In the genomic region with DNA sequence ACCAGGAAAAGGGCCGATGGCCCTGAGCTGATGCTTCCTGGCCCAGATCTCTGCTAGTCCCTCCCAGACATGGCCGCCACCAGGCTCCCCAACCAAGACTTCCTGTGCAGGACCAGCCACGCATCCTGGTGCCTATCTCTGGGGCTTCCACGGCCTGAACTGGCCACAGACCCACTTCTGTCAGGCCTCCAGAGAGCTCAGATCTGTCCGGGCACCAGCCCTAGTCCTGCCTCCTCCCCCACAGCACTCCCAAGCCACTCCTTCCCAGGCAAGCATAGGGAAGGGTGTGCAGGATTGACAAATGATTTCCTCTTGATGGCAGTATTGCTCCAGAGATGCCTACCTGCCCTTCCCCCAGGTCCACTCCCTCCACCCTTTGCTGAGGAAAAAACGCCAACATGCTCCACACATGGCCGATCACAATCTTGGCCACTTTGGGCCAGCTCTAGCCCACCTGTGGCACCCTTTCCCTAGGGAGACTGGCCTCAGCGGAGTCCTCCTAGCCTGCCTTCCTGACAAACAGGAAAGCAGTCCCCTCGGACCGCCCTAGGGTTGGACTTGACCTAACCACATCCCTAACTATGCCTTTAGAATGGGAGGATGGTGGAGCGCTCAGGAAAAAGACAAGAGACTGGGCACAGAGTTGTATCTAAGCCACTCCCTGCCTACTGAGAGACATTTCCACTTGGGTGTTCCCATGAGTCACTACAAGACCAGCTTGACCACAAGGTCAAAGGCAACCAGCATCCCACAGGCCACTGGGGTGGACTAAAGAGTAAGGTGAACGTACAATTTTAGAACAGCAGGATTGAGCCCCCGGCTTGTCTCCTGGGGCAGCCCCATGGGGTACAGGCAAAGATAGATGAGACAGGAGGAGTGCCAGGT, we compare ENCODE assay signal across 8 cellular contexts.
DNase-seq lines count a peak whose midpoint lies in the region; ATAC-seq and TF ChIP-seq lines count a peak whose summit lies in the region.

No MANE protein-coding gene starts in this region.

- H3K4me1 Mint-ChIP-seq in endodermal cell: peaks cover 30% of the 10 kb centered on the region

- POLR2A ChIA-PET in GM10248 (lab: Yijun Ruan, JAX): no interaction called here

- H3K27me3 ChIP-seq in endodermal cell (ENCODE audit: control insufficient read depth, insufficient read depth, low read length, poor library complexity, severe bottlenecking): no peaks in the 10 kb centered on the region

- H3K36me3 Mint-ChIP-seq in endodermal cell (ENCODE audit: low read depth): peaks cover 16% of the 10 kb centered on the region

- no peaks in the 10 kb centered on the region for H3K27me3 Mint-ChIP-seq in endodermal cell (ENCODE audit: insufficient read depth)

- no peak overlapping the region for H3K4me3 Mint-ChIP-seq in endodermal cell

- H3K9me3 ChIP-seq in endodermal cell (ENCODE audit: control insufficient read depth, low read length): no peaks in the 10 kb centered on the region

- H3K9ac ChIP-seq in endodermal cell (ENCODE audit: extremely low read depth, low read length, poor library complexity, severe bottlenecking): no peak overlapping the region

- H3K9me3 Mint-ChIP-seq in endodermal cell: no peaks in the 10 kb centered on the region

- DNase-seq in Ammon's horn (ENCODE audit: low spot score): peak; percentile 84
- peak; percentile 34 to 61 for DNase-seq in NOMO-1 (lab: John Stamatoyannopoulos, UW; ENCODE audit: unreplicated experiment in 2 of 2)
- DNase-seq in endodermal cell: peak; percentile 86
- peak; percentile 29 for DNase-seq in omental fat pad (ENCODE audit: low spot score)
- DNase-seq in amniotic stem cell (lab: John Stamatoyannopoulos, UW): no peak
- DNase-seq in GM10248 (ENCODE audit: extremely low spot score): no peak

- ATAC-seq in GM18909 (IDR thresholded peaks at IDR 0.05; ENCODE audit: poor library complexity, unreplicated experiment): peak; percentile 77
- peak; percentile 44 for ATAC-seq in HG03280 (IDR thresholded peaks at IDR 0.05; ENCODE audit: unreplicated experiment)
- ATAC-seq in omental fat pad (ENCODE audit: low FRiP score): peak; percentile 50

- no peaks in the 10 kb centered on the region for H3K4me1 ChIP-seq in endodermal cell (ENCODE audit: control insufficient read depth, insufficient read depth, low read length)

- H3K36me3 ChIP-seq in endodermal cell (ENCODE audit: control insufficient read depth, insufficient read depth, low read length): no peaks in the 10 kb centered on the region

- WGBS in endodermal cell (ENCODE audit: insufficient coverage in 1 of 2, insufficient read length in 1 of 2), 2 experiments: 82 to 83% methylated on average over 2 to 10 of the region's 13 CpGs

- H3K27ac ChIP-seq in endodermal cell (ENCODE audit: low read depth, low read length): no peak overlapping the region

- peak overlapping the region; percentile 41 for H3K27ac Mint-ChIP-seq in endodermal cell

- CTCF ChIA-PET in GM10248 (lab: Yijun Ruan, JAX): no interaction called here

- no peak overlapping the region for H3K4me3 ChIP-seq in endodermal cell (ENCODE audit: low read length)

- TF ChIP-seq CTCF in endodermal cell (conservative IDR thresholded peaks at IDR 0.05) (peak; percentile 79), omental fat pad (IDR thresholded peaks at IDR 0.05) (no peak), GM10248 (IDR thresholded peaks at IDR 0.05; ENCODE audit: control extremely low read depth, extremely low read depth, low read depth, missing control alignments) (no peak)

Comparison
In these comparisons a context has a peak if more than half of its experiments do, and no peak if none do; other contexts are left out.
1. DNase-seq: peak in Ammon's horn (single experiment), NOMO-1 (2 of 2), endodermal cell (single experiment) and omental fat pad (single experiment); none in amniotic stem cell (single experiment) and GM10248 (single experiment).
2. Peak in every context shown above with its lines, with median percentiles within 50 percentile points of each other: ATAC-seq.